8 cellular contexts compared by ENCODE assay signal in the genomic region with DNA sequence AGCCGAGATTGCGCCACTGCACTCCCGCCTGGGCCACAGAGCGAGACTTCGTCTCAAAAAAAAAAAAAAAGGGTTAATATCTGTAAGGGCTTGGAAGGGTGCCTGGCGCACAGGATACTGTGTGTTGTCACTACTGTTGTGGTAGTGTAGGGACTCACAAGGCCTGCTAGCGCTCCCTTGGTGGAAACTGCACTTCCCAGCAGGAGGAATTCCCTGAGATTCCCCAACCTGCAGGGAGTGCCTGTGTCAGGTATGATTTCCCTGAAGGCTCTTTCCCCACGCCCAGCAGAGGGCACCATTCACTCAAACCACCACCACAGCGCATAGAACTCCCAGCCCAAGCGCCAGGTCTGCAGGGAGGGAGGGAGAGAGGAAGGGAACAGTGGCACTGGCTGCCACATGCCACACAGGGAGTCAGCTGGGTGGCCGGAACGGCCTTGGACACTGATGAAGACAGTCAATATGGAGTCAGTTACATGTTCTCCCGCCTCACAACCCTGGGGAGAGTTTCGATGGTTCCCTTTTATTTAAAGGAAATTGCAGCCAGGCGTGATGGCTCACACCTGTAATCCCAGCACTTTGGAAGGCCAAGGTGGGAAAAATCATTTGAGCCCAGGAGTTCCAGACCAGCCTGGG. TPM values are rescaled to one million over a fixed set of nuclear protein-coding genes. Genes with fewer than 3 reads are reported as not detected.
DNase-seq lines count a peak whose midpoint lies in the region; ATAC-seq, FAIRE-seq and TF ChIP-seq lines count a peak whose summit lies in the region.

No MANE protein-coding gene starts in this region.

- H3K36me3 Mint-ChIP-seq in activated T-helper 2 cell treated with anti-CD3 and anti-CD28 coated beads, Interferon-gamma antibody, Interleukin-2, Interleukin-4, amounts not matched to agents 10 μg/mL and 5 μg/mL and 100 μg/mL, durations not matched to agents 14 hours and 24 hours and 36 hours (ENCODE audit: low read depth): no peaks in the 10 kb centered on the region

- H3K9me3 ChIP-seq in MG63 (no peaks in the 10 kb centered on the region), pancreas (no peaks in the 10 kb centered on the region)

- peak; percentile 69 for DNase-seq in EH (ENCODE audit: low read depth)
- peak; percentile 60 for DNase-seq in MG63
- peak; percentile 69 for DNase-seq in RWPE1 (ENCODE audit: low spot score)
- DNase-seq in activated T-helper 2 cell treated with anti-CD3 and anti-CD28 coated beads, Interferon-gamma antibody, Interleukin-2, Interleukin-4, amounts not matched to agents 10 μg/mL and 5 μg/mL and 100 μg/mL, durations not matched to agents 14 hours and 24 hours and 36 hours (ENCODE audit: low spot score): peak; percentile 51
- DNase-seq in frontal cortex (ENCODE audit: low spot score in 2 of 2): peak; percentile 58 to 75
- peak; percentile 88 to 96 (median 93) for DNase-seq in pancreas
- peak; percentile 74 for DNase-seq in urothelium cell line (ENCODE audit: low spot score)

- POLR2A ChIA-PET in RWPE1 (lab: Yijun Ruan, JAX; ENCODE audit: low non-redundant PET): no interaction called here

- peak; percentile 81 for TF ChIP-seq CTCF in RWPE1 (conservative IDR thresholded peaks at IDR 0.05; ENCODE audit: low read depth)
- TF ChIP-seq CTCF in pancreas (IDR thresholded peaks at IDR 0.05): peak; percentile 65 to 79 (median 74)

- FAIRE-seq in frontal cortex (lab: Jason Lieb, UNC): no peak
- FAIRE-seq in pancreas (lab: Jason Lieb, UNC): no peak
- FAIRE-seq in urothelium cell line (lab: Jason Lieb, UNC): no peak

- CTCF ChIA-PET in RWPE1 (lab: Yijun Ruan, JAX): interaction anchor here (0.6 to 1.3 kb wide), 5 partner anchors 9 to 249 kb away, joined by 3 to 14 read pairs (median 3); no protein-coding TSS in a partner anchor

- 34 to 38% methylated on average over 15 of the region's 15 CpGs for WGBS in pancreas, 2 donors

- no peaks in the 10 kb centered on the region for H3K4me1 Mint-ChIP-seq in activated T-helper 2 cell treated with anti-CD3 and anti-CD28 coated beads, Interferon-gamma antibody, Interleukin-2, Interleukin-4, amounts not matched to agents 10 μg/mL and 5 μg/mL and 100 μg/mL, durations not matched to agents 14 hours and 24 hours and 36 hours (ENCODE audit: low read depth)

- H3K27ac Mint-ChIP-seq in activated T-helper 2 cell treated with anti-CD3 and anti-CD28 coated beads, Interferon-gamma antibody, Interleukin-2, Interleukin-4, amounts not matched to agents 10 μg/mL and 5 μg/mL and 100 μg/mL, durations not matched to agents 14 hours and 24 hours and 36 hours: no peak overlapping the region

- H3K27me3 ChIP-seq in MG63 (no peaks in the 10 kb centered on the region), pancreas (no peaks in the 10 kb centered on the region)

- no peak overlapping the region for H3K4me3 Mint-ChIP-seq in activated T-helper 2 cell treated with anti-CD3 and anti-CD28 coated beads, Interferon-gamma antibody, Interleukin-2, Interleukin-4, amounts not matched to agents 10 μg/mL and 5 μg/mL and 100 μg/mL, durations not matched to agents 14 hours and 24 hours and 36 hours (ENCODE audit: low read depth)

- no peaks in the 10 kb centered on the region for H3K36me3 ChIP-seq in MG63
- H3K36me3 ChIP-seq in pancreas: no peaks in the 10 kb centered on the region

- H3K27me3 Mint-ChIP-seq in activated T-helper 2 cell treated with anti-CD3 and anti-CD28 coated beads, Interferon-gamma antibody, Interleukin-2, Interleukin-4, amounts not matched to agents 10 μg/mL and 5 μg/mL and 100 μg/mL, durations not matched to agents 14 hours and 24 hours and 36 hours (ENCODE audit: low read depth): peaks cover 4% of the 10 kb centered on the region

- no peaks in the 10 kb centered on the region for H3K9me3 Mint-ChIP-seq in activated T-helper 2 cell treated with anti-CD3 and anti-CD28 coated beads, Interferon-gamma antibody, Interleukin-2, Interleukin-4, amounts not matched to agents 10 μg/mL and 5 μg/mL and 100 μg/mL, durations not matched to agents 14 hours and 24 hours and 36 hours

- H3K27ac ChIP-seq in RWPE1: peak overlapping the region; percentile 98
- peak overlapping the region in 1 of 4 donors; percentile 33 for H3K27ac ChIP-seq in pancreas

- intact Hi-C loops in activated T-helper 2 cell treated with anti-CD3 and anti-CD28 coated beads, Interferon-gamma antibody, Interleukin-2, Interleukin-4, amounts not matched to agents 10 μg/mL and 5 μg/mL and 100 μg/mL, durations not matched to agents 14 hours and 24 hours and 36 hours (cut with micrococcal nuclease): loop anchor here (1.0 to 10.0 kb wide), 2 partner anchors 96 to 420 kb away; no protein-coding TSS in a partner anchor
- intact Hi-C loops in pancreas (cut with DNase I): loop anchor here in 2 of 3 donors (2.0 to 10.0 kb wide), 2 partner anchors 92 to 100 kb away; no protein-coding TSS in a partner anchor

- H3K4me3 ChIP-seq in MG63 (no peak overlapping the region), pancreas (no peak overlapping the region)

- ATAC-seq in pancreas (peak; percentile 95 to 99 (median 98)), GM21447 (IDR thresholded peaks at IDR 0.05; ENCODE audit: unreplicated experiment) (no peak)

- no peaks in the 10 kb centered on the region for H3K4me1 ChIP-seq in pancreas

RNA-seq across cellular contexts. Expression of a gene that starts 32.7 kb away (rescaled TPM):
- not detected in 2 replicates for total RNA-seq in MG63 (2014; rRNA removed; shearing (Covaris generic); ENCODE audit: low replicate concordance)
- total RNA-seq in activated T-helper 2 cell treated with anti-CD3 and anti-CD28 coated beads, Interferon-gamma antibody, Interleukin-2, Interleukin-4, amounts not matched to agents 10 μg/mL and 5 μg/mL and 100 μg/mL, durations not matched to agents 14 hours and 24 hours and 36 hours: 0.11 and 1.0 TPM in 2 replicates
- total RNA-seq in frontal cortex (1.6 TPM), pancreas (100 to 1,000 TPM; 119 to 258 (median 162) TPM)
- 10 to 100 TPM; 52.8 to 78.8 TPM for polyA plus RNA-seq in pancreas

RNA-seq across cellular contexts. Expression of a gene that starts 59.2 kb away (rescaled TPM):
- not detected in 2 replicates for total RNA-seq in MG63 (2014; rRNA removed; shearing (Covaris generic); ENCODE audit: low replicate concordance)
- 0.23 and 0.75 TPM in 2 replicates for total RNA-seq in activated T-helper 2 cell treated with anti-CD3 and anti-CD28 coated beads, Interferon-gamma antibody, Interleukin-2, Interleukin-4, amounts not matched to agents 10 μg/mL and 5 μg/mL and 100 μg/mL, durations not matched to agents 14 hours and 24 hours and 36 hours
- total RNA-seq in frontal cortex (9.4 TPM), pancreas (1 to 10 TPM in 5 of 6 donors, under 1 TPM in 1; 0.39 to 5.2 (median 1.4) TPM)
- polyA plus RNA-seq in pancreas: under 1 TPM; 0.30 to 0.47 TPM

Comparison
In these comparisons a context has a peak if more than half of its experiments do, and no peak if none do; other contexts are left out.
1. RNA of a gene that starts 32.7 kb away (total RNA-seq): 119 to 258 TPM in pancreas; 1.6 TPM in frontal cortex (single experiment), 0.11 to 1.0 TPM in activated T-helper 2 cell treated with anti-CD3 and anti-CD28 coated beads, Interferon-gamma antibody, Interleukin-2, Interleukin-4, amounts not matched to agents 10 μg/mL and 5 μg/mL and 100 μg/mL, durations not matched to agents 14 hours and 24 hours and 36 hours and not detected in MG63; every median in the first group is over 10 times any median in the second.
2. Peak in every context shown above with its lines, with median percentiles within 50 percentile points of each other: DNase-seq.